In the genomic region with DNA sequence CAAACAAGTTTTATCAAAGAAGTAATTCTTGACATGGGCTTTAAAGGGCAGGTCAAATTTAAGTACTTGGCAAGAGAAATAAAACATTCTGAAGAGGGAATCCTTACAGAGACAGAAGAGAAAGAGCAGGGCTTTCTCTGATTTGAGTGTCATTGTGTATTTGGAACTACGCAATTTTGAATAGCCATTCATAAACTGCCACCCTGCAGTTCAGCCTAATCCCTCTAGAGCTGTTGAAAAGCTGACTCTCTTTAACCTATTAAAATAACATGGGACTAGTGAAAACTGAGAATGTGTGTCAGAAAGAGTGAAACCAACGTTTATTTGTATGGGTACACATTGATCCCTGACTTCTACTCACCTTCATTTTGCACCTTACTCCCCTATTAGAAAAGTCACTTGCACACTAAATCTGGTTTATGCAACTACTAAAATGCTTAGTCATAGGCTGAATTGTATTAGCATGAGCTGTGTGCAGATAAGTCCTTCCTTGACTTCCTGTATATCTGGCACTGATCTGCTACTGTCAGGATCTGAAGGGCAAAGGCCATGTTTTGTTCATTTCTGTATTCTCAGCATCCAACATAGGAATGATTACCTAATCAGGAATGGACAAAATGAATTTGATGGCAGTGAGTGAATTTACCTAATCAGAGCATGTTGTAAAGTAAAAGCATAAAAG, we compare ENCODE assay signal across 16 cellular contexts.
DNase-seq lines count a peak whose midpoint lies in the region; ATAC-seq and TF ChIP-seq lines count a peak whose summit lies in the region.
"Had no signal": no experiment of that assay in that cellular context is flagged by ENCODE, and none has a peak within 500 bp of the region (broad histone marks: within the 10 kb centered on the region; RNA-seq: fewer than 3 reads in every experiment).

No MANE protein-coding gene starts in this region.

- TF ChIP-seq CTCF in PC-3 (conservative IDR thresholded peaks at IDR 0.05; ENCODE audit: low read depth, low read length) = no peak
- TF ChIP-seq CTCF in epithelial cell of proximal tubule (conservative IDR thresholded peaks at IDR 0.05; ENCODE audit: low read depth, low read length) = no peak
- no peak for TF ChIP-seq CTCF in neural crest cell (conservative IDR thresholded peaks at IDR 0.05)
- TF ChIP-seq CTCF in MCF 10A (IDR thresholded peaks at IDR 0.05; ENCODE audit: unreplicated experiment) = no peak

- H3K36me3 Mint-ChIP-seq in neural crest cell (ENCODE audit: low read depth) (no peaks in the 10 kb centered on the region), MCF 10A (ENCODE audit: insufficient read depth, unreplicated experiment) (peaks cover 1% of the 10 kb centered on the region)
- peaks cover 0 to 3% of the 10 kb centered on the region in 2 donors for H3K36me3 Mint-ChIP-seq in CD4-positive, alpha-beta memory T cell

- POLR2A ChIA-PET in PC-3 (lab: Charles Lee; ENCODE audit: unreplicated experiment) = no interaction called here
- POLR2A ChIA-PET in MCF 10A (lab: Yijun Ruan, JAX) = no interaction called here
- POLR2A ChIA-PET in CD4-positive, alpha-beta memory T cell (lab: Charles Lee; ENCODE audit: partially characterized antibody) = no interaction called here

- no peaks in the 10 kb centered on the region for H4K20me1 ChIP-seq in PC-3 (ENCODE audit: low read length)

- H3K27ac Mint-ChIP-seq in neural crest cell (ENCODE audit: unreplicated experiment) (peak overlapping the region; percentile 45), MCF 10A (ENCODE audit: low read depth, unreplicated experiment) (no peak overlapping the region)
- no peak overlapping the region for H3K27ac Mint-ChIP-seq in CD4-positive, alpha-beta memory T cell

- no peaks in the 10 kb centered on the region for H3K36me3 ChIP-seq in PC-3 (ENCODE audit: low read depth, low read length)
- H3K36me3 ChIP-seq in CD4-positive, alpha-beta memory T cell (ENCODE audit: insufficient read depth, low read length) = no peaks in the 10 kb centered on the region
- H3K36me3 ChIP-seq: BE2C, HAP-1, pancreas had no signal

- no peaks in the 10 kb centered on the region for H3F3A ChIP-seq in PC-3 (ENCODE audit: low read length, unreplicated experiment)

- H3K4me1 Mint-ChIP-seq in neural crest cell (peaks cover 28% of the 10 kb centered on the region), MCF 10A (ENCODE audit: insufficient read depth, unreplicated experiment) (no peaks in the 10 kb centered on the region)
- H3K4me1 Mint-ChIP-seq in CD4-positive, alpha-beta memory T cell = no peaks in the 10 kb centered on the region

- H3K4me3 ChIP-seq in PC-3 (ENCODE audit: low read length) = no peak overlapping the region
- H3K4me3 ChIP-seq in epithelial cell of proximal tubule (ENCODE audit: low read depth, low read length) = no peak overlapping the region
- no peak overlapping the region for H3K4me3 ChIP-seq in CD4-positive, alpha-beta memory T cell (ENCODE audit: low read length in 2 of 2)
- H3K4me3 ChIP-seq: HAP-1, pancreas had no signal

- no peak overlapping the region for H2AFZ ChIP-seq in PC-3 (ENCODE audit: low read length)

- H3K9me3 ChIP-seq in PC-3 (ENCODE audit: low read length) = no peaks in the 10 kb centered on the region
- no peaks in the 10 kb centered on the region for H3K9me3 ChIP-seq in CD4-positive, alpha-beta memory T cell (ENCODE audit: control insufficient read depth in 1 of 2, low read length in 2 of 2)
- H3K9me3 ChIP-seq: BE2C, HAP-1, pancreas, SK-N-SH had no signal

- no peaks in the 10 kb centered on the region for H3K79me2 ChIP-seq in PC-3 (ENCODE audit: low read length)

- H3K9me2 ChIP-seq in PC-3 (replicated peaks; ENCODE audit: low read length) = no peaks in the 10 kb centered on the region
- H3K9me2 ChIP-seq: SK-N-SH had no signal

- no peak overlapping the region for H3K4me3 Mint-ChIP-seq in neural crest cell
- no peak overlapping the region for H3K4me3 Mint-ChIP-seq in MCF 10A (ENCODE audit: unreplicated experiment)
- H3K4me3 Mint-ChIP-seq in CD4-positive, alpha-beta memory T cell = no peak overlapping the region

- H3K9ac ChIP-seq in PC-3 (ENCODE audit: low read length) = no peak overlapping the region
- H3K9ac ChIP-seq: SK-N-SH had no signal

- no TSS peak for BruUV-seq in PC-3 (replicated peaks; lab: Mats Ljungman, UMichigan)
- no TSS peak for BruUV-seq in MCF 10A (replicated peaks; lab: Mats Ljungman, UMichigan)

- H3K27me3 ChIP-seq in PC-3 (ENCODE audit: low read length) = no peaks in the 10 kb centered on the region
- no peaks in the 10 kb centered on the region for H3K27me3 ChIP-seq in CD4-positive, alpha-beta memory T cell (ENCODE audit: insufficient read depth, low read length)
- H3K27me3 ChIP-seq: BE2C, pancreas had no signal

- no peaks in the 10 kb centered on the region for H3K4me1 ChIP-seq in PC-3 (ENCODE audit: insufficient read depth, low read length)
- no peaks in the 10 kb centered on the region for H3K4me1 ChIP-seq in CD4-positive, alpha-beta memory T cell (ENCODE audit: insufficient read depth, low read length)
- H3K4me1 ChIP-seq: BE2C, pancreas had no signal

- no peak for ATAC-seq in PC-3

- H3K27ac ChIP-seq in PC-3 (ENCODE audit: low read length) = no peak overlapping the region
- H3K27ac ChIP-seq in CD4-positive, alpha-beta memory T cell (ENCODE audit: low read depth, low read length) = no peak overlapping the region
- H3K27ac ChIP-seq: HL-60, pancreas had no signal

- DNase-seq in HCEC 1CT = peak; percentile 27
- peak; percentile 26 for DNase-seq in PC-3
- DNase-seq in epithelial cell of proximal tubule (ENCODE audit: low read depth) = peak; percentile 32
- DNase-seq in neural crest cell (ENCODE audit: low read depth, low spot score) = no peak
- no peak for DNase-seq in MCF 10A (ENCODE audit: unreplicated experiment)
- DNase-seq in CD4-positive, alpha-beta memory T cell = no peak
- DNase-seq in KG1 (lab: John Stamatoyannopoulos, UW) = no peak
- DNase-seq in NCI-H2171 treated with DMSO at 0.1 percent for 48 hours (lab: John Stamatoyannopoulos, UW) = no peak
- DNase-seq: activated effector memory CD4-positive, alpha-beta T cell treated with Interleukin-2 at 50 U/mL for 16 hours; anterior cingulate cortex; BE2C; NCI-H2081 treated with DMSO at 0.1 percent for 48 hours; pancreas; SK-N-SH had no signal

- H3K4me2 ChIP-seq in PC-3 (ENCODE audit: low read length) = no peak overlapping the region
- H3K4me2 ChIP-seq: SK-N-SH had no signal

- CTCF ChIA-PET in PC-3 (lab: Charles Lee) (no interaction called here), MCF 10A (lab: Yijun Ruan, JAX) (interaction anchor here (1.1 kb wide), 1 partner anchor 33 kb away, joined by 3 read pairs; no protein-coding TSS in a partner anchor)
- CTCF ChIA-PET in CD4-positive, alpha-beta memory T cell (lab: Charles Lee; ENCODE audit: partially characterized antibody) = no interaction called here

- H3K9me3 Mint-ChIP-seq in neural crest cell (peaks cover 10% of the 10 kb centered on the region), MCF 10A (ENCODE audit: unreplicated experiment) (peaks cover 10% of the 10 kb centered on the region)
- peaks cover 5 to 35% (median 14%) of the 10 kb centered on the region in 8 donors for H3K9me3 Mint-ChIP-seq in CD4-positive, alpha-beta memory T cell

- H3K27me3 Mint-ChIP-seq in neural crest cell (ENCODE audit: low read depth) (no peaks in the 10 kb centered on the region), MCF 10A (ENCODE audit: insufficient read depth, unreplicated experiment) (no peaks in the 10 kb centered on the region)
- H3K27me3 Mint-ChIP-seq in CD4-positive, alpha-beta memory T cell = no peaks in the 10 kb centered on the region

- intact Hi-C loops in PC-3 (cut with micrococcal nuclease) = no loop called here
- intact Hi-C loops in MCF 10A (cut with micrococcal nuclease) = no loop called here
- intact Hi-C loops in CD4-positive, alpha-beta memory T cell (cut with micrococcal nuclease) = no loop called here

Comparison
In these comparisons a context has a peak if more than half of its experiments do, and no peak if none do; other contexts are left out.
1. DNase-seq: peak in HCEC 1CT (single experiment), PC-3 (single experiment) and epithelial cell of proximal tubule (single experiment); none in neural crest cell (single experiment), MCF 10A (single experiment), CD4-positive, alpha-beta memory T cell (0 of 5), KG1 (single experiment) and NCI-H2171 treated with DMSO at 0.1 percent for 48 hours (single experiment).